In the genomic region with DNA sequence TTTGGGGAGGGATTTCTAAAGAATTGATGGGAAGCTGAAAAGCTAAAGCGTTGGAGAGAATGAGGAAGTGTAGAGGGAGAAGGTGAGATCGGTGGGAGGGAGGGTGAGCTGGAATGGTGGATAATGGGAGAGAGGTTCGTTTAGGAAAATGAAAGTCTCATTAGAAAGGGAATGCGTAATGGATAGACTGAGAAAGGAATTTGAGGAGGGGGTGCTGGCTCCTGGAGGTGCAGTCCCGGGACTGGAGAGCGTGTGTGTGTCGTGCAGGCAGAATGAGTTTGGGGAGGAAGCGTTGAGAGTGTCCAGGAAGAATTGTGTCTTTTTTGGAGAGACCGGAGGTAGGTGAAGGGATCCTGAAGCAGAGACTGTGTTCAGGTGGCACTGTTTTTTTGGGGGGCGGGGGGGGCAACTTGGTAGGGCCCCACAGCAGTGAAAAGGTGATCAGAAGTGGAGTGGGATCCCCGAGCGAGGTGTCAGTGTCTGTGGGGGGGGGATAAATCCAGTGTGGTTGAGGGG, we compare ENCODE assay signal across 7 cellular contexts. TPM values are rescaled to one million over a fixed set of nuclear protein-coding genes. Genes with fewer than 3 reads are reported as not detected.
A peak's percentile ranks its signal among the peaks of the same experiment; 100 is the strongest.
DNase-seq lines count a peak whose midpoint lies in the region; FAIRE-seq and TF ChIP-seq lines count a peak whose summit lies in the region.

No MANE protein-coding gene starts in this region.

- peaks cover 6% of the 10 kb centered on the region for H3K36me3 ChIP-seq in WERI-Rb-1
- H3K36me3 ChIP-seq in right atrium auricular region, result no peaks in the 10 kb centered on the region
- no peaks in the 10 kb centered on the region for H3K36me3 ChIP-seq in smooth muscle cell (ENCODE audit: low read depth)

- H3K4me1 ChIP-seq in right atrium auricular region, result peaks cover 1 to 52% of the 10 kb centered on the region in 2 donors
- H3K4me1 ChIP-seq in smooth muscle cell (ENCODE audit: low read depth), result peaks cover 34% of the 10 kb centered on the region

- no peak for FAIRE-seq in GM19239 (lab: Jason Lieb, UNC)

- peak overlapping the region; percentile 97 for H3K9ac ChIP-seq in smooth muscle cell (ENCODE audit: low read depth)

- H3K4me3 ChIP-seq in HFF-Myc (replicated peaks; ENCODE audit: low read depth, low read length) (peak overlapping the region; percentile 79), WERI-Rb-1 (ENCODE audit: low read depth, low read length) (peak overlapping the region; percentile 80), right atrium auricular region (peak overlapping the region; percentile 99), smooth muscle cell (peak overlapping the region; percentile 100)

- H3K9me3 ChIP-seq in WERI-Rb-1 (ENCODE audit: severe bottlenecking), result no peaks in the 10 kb centered on the region
- H3K9me3 ChIP-seq in right atrium auricular region, result no peaks in the 10 kb centered on the region
- no peaks in the 10 kb centered on the region for H3K9me3 ChIP-seq in smooth muscle cell (replicated peaks; ENCODE audit: low read depth)

- TF ChIP-seq CTCF in HFF-Myc (IDR thresholded peaks at IDR 0.05; ENCODE audit: low read depth, low read length, missing control alignments), result no peak
- no peak for TF ChIP-seq CTCF in WERI-Rb-1 (IDR thresholded peaks at IDR 0.05; ENCODE audit: low read depth, low read length)
- TF ChIP-seq CTCF in right atrium auricular region (IDR thresholded peaks at IDR 0.05), result no peak
- no peak for TF ChIP-seq CTCF in smooth muscle cell (IDR thresholded peaks at IDR 0.05; ENCODE audit: borderline replicate concordance, insufficient read depth, poor library complexity, severe bottlenecking)

- peak overlapping the region; percentile 92 for H3K4me2 ChIP-seq in smooth muscle cell

- DNase-seq in HFF-Myc (ENCODE audit: extremely low read depth, low read depth), result no peak
- no peak for DNase-seq in WERI-Rb-1
- no peak for DNase-seq in right atrium auricular region (ENCODE audit: low spot score)
- DNase-seq in smooth muscle cell (lab: John Stamatoyannopoulos, UW; ENCODE audit: unreplicated experiment), result no peak
- DNase-seq in stimulated activated CD4-positive, alpha-beta T cell treated with anti-CD3 and anti-CD28 coated beads, Interleukin-15, amount 100 ng/mL, for 24 hours, result no peak
- no peak for DNase-seq in GM19240 (ENCODE audit: insufficient read length, low spot score)
- DNase-seq in GM19239 (ENCODE audit: insufficient read length, low spot score), result no peak

- H3K79me2 ChIP-seq in smooth muscle cell (ENCODE audit: low read depth), result peaks cover 63% of the 10 kb centered on the region

- peak overlapping the region; percentile 84 for H3K27ac ChIP-seq in WERI-Rb-1
- H3K27ac ChIP-seq in right atrium auricular region, result peak overlapping the region; percentile 97 to 98
- peak overlapping the region; percentile 100 for H3K27ac ChIP-seq in smooth muscle cell (ENCODE audit: low read depth)

- 2% methylated on average over 12 of the region's 12 CpGs for WGBS in smooth muscle cell (ENCODE audit: low lambda C conversion rate)

- H3K27me3 ChIP-seq in WERI-Rb-1 (ENCODE audit: insufficient read depth, low read depth, severe bottlenecking), result no peaks in the 10 kb centered on the region
- H3K27me3 ChIP-seq in right atrium auricular region, result no peaks in the 10 kb centered on the region
- H3K27me3 ChIP-seq in smooth muscle cell (ENCODE audit: low read depth), result no peaks in the 10 kb centered on the region

- peaks cover 19% of the 10 kb centered on the region for H3F3A ChIP-seq in smooth muscle cell (ENCODE audit: low read depth)

- H2AFZ ChIP-seq in smooth muscle cell (ENCODE audit: low read depth), result no peak overlapping the region

- peaks cover 63% of the 10 kb centered on the region for H4K20me1 ChIP-seq in smooth muscle cell (ENCODE audit: low read depth)

RNA-seq across cellular contexts. Expression of gene ACTN4, which starts 1.4 kb away (rescaled TPM):
- total RNA-seq in right atrium auricular region, result 100 to 1,000 TPM; 115 to 180 TPM
- 311 TPM in 2 replicates for total RNA-seq in smooth muscle cell
- polyA plus RNA-seq in smooth muscle cell, result 53.8 and 60.4 TPM in 2 replicates

RNA-seq across cellular contexts. Expression of gene EIF3K, which starts 29.9 kb away (rescaled TPM):
- 100 to 1,000 TPM; 716 to 786 TPM for total RNA-seq in right atrium auricular region
- total RNA-seq in smooth muscle cell, result 324 and 334 TPM in 2 replicates
- polyA plus RNA-seq in smooth muscle cell, result 178 and 181 TPM in 2 replicates

RNA-seq across cellular contexts. Expression of gene MAP4K1, which starts 31.1 kb away (rescaled TPM):
- 1 to 10 TPM in 1 of 2 donors, under 1 TPM in 1; 0.83 to 4.2 TPM for total RNA-seq in right atrium auricular region
- total RNA-seq in smooth muscle cell, result 0.22 and 2.1 TPM in 2 replicates
- 0.91 TPM in 1 of 2 replicates, not detected in the other for polyA plus RNA-seq in smooth muscle cell
